Comparison of ENCODE assay signal across 8 cellular contexts in the genomic region with DNA sequence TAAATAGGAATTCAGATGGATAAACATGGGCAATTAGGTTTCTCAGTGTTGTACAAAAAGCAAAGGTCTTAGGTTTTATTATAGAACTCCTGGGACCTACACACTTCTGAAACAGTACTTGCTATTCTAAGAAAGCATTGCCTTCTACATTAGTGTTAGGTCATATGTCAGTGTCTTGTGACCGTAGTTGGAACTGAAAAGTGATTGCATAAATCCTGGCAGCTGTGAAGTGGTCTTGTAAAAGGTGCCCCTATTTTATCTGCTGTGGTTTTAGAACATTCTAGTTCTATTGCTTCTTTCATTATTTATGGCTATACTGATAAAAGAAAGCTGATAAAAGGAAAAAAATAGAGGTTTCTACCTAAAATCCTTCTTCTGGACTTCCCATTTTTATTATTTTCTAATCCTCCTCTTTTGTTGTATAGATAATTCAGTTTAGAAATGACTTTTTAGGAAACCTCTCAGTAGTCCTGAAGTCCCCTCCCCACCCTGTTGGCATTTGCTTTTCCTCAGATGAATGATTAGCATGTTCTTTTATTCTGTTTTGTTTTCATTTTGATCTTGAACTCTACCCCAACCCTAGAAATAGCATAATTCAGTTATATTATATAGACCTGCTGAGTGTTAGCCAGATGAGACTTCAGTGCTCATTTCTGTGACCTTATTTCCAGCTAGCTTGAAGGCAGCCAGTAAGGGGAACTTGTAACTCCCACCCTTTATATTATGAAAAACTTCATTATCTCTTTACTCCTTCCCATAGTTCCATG. TPM values are rescaled to one million over a fixed set of nuclear protein-coding genes. Genes with fewer than 3 reads are reported as not detected.
DNase-seq lines count a peak whose midpoint lies in the region; ATAC-seq, FAIRE-seq and TF ChIP-seq lines count a peak whose summit lies in the region.

No MANE protein-coding gene starts in this region.

- peaks cover 24% of the 10 kb centered on the region for H3K4me1 ChIP-seq in Loucy (ENCODE audit: insufficient read depth, low read length, poor library complexity, severe bottlenecking)

- H3K27me3 ChIP-seq in Loucy (ENCODE audit: insufficient read depth, low read length, poor library complexity, severe bottlenecking) = no peaks in the 10 kb centered on the region

- FAIRE-seq in D721Med (lab: Jason Lieb, UNC) = no peak

- no peak overlapping the region for H2AFZ ChIP-seq in Loucy (ENCODE audit: low read length)

- peaks cover 59% of the 10 kb centered on the region for H3K79me2 ChIP-seq in Loucy (ENCODE audit: insufficient read depth, low read length)

- no peak overlapping the region for H3K4me3 ChIP-seq in Loucy (ENCODE audit: low read length, poor library complexity, severe bottlenecking)

- peaks cover 22% of the 10 kb centered on the region for H3K4me1 Mint-ChIP-seq in osteocyte (ENCODE audit: unreplicated experiment)

- H3K9me3 ChIP-seq in Loucy (ENCODE audit: insufficient read depth, low read depth, low read length) = no peaks in the 10 kb centered on the region

- H3K4me3 Mint-ChIP-seq in osteocyte (ENCODE audit: unreplicated experiment) = no peak overlapping the region

- no peaks in the 10 kb centered on the region for H3K9me2 ChIP-seq in Loucy (replicated peaks; ENCODE audit: low read depth, low read length)

- peaks cover 41% of the 10 kb centered on the region for H4K20me1 ChIP-seq in Loucy (ENCODE audit: insufficient read depth, low read length, poor library complexity, severe bottlenecking)

- peak overlapping the region; percentile 39 for H3K4me2 ChIP-seq in Loucy (ENCODE audit: low read depth, low read length, poor library complexity, severe bottlenecking)

- DNase-seq in COLO829 (ENCODE audit: low spot score) = peak; percentile 78
- DNase-seq in epidermal melanocyte (ENCODE audit: insufficient read length, low spot score) = peak; percentile 32
- no peak for DNase-seq in osteocyte (ENCODE audit: extremely low spot score, unreplicated experiment)
- DNase-seq in stimulated activated naive CD4-positive, alpha-beta T cell treated with Interleukin-2 at 50 U/mL for 16 hours (lab: John Stamatoyannopoulos, UW) = no peak
- DNase-seq in D721Med (ENCODE audit: insufficient read length, low spot score) = no peak

- ATAC-seq in GM18909 (IDR thresholded peaks at IDR 0.05; ENCODE audit: poor library complexity, unreplicated experiment) (no peak), HG03097 (IDR thresholded peaks at IDR 0.05; ENCODE audit: low FRiP score, unreplicated experiment) (no peak)

- no peaks in the 10 kb centered on the region for H3F3A ChIP-seq in Loucy (ENCODE audit: low read depth)

- no peaks in the 10 kb centered on the region for H3K27me3 Mint-ChIP-seq in osteocyte (ENCODE audit: unreplicated experiment)

- TF ChIP-seq CTCF in Loucy (conservative IDR thresholded peaks at IDR 0.05; ENCODE audit: low read length) = no peak
- no peak for TF ChIP-seq CTCF in osteocyte (IDR thresholded peaks at IDR 0.05)
- no peak for TF ChIP-seq CTCF in D721Med (IDR thresholded peaks at IDR 0.05; ENCODE audit: insufficient read depth, missing control alignments)

- peak overlapping the region; percentile 42 for H3K27ac Mint-ChIP-seq in osteocyte (ENCODE audit: unreplicated experiment)

- peaks cover 13% of the 10 kb centered on the region for H3K36me3 Mint-ChIP-seq in osteocyte (ENCODE audit: unreplicated experiment)

- H3K36me3 ChIP-seq in Loucy (ENCODE audit: insufficient read depth, low read length) = peaks cover 4% of the 10 kb centered on the region

- H3K9me3 Mint-ChIP-seq in osteocyte (ENCODE audit: unreplicated experiment) = no peaks in the 10 kb centered on the region

- H3K9ac ChIP-seq in Loucy (ENCODE audit: low read depth, low read length, poor library complexity, severe bottlenecking) = no peak overlapping the region

RNA-seq across cellular contexts. Expression of a gene that starts 41.0 kb away (rescaled TPM):
- 25.9 and 29.2 TPM in 2 replicates for total RNA-seq in osteocyte

Comparison
In these comparisons a context has a peak if more than half of its experiments do, and no peak if none do; other contexts are left out.
1. DNase-seq: peak in COLO829 (single experiment) and epidermal melanocyte (single experiment); none in osteocyte (single experiment), stimulated activated naive CD4-positive, alpha-beta T cell treated with Interleukin-2 at 50 U/mL for 16 hours (single experiment) and D721Med (single experiment).